In the genomic region with DNA sequence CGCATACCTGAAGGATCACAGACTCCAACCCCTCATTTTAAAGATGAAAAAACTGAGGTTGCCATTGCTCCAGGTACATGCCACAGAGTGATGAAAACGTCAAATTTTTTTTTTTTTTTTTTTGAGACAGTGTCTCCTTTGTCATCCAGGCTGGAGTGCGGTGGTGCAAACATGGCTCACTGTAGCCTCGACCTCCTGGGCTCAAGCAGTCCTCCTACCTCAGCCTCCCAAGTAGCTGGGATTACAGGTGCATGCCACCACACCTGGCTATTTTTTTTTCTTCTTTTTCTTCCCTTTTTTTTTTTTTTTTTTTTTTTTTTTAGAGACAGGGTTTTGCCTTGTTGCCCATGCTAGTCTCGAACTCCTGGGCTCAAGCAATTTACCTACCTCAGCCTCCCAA, we compare ENCODE assay signal across 10 cellular contexts. TPM values are rescaled to one million over a fixed set of nuclear protein-coding genes. Genes with fewer than 3 reads are reported as not detected.
DNase-seq lines count a peak whose midpoint lies in the region; ATAC-seq and TF ChIP-seq lines count a peak whose summit lies in the region.
"Not testable (repeated sequence)": the region's sequence is repeated elsewhere in the genome, so short reads cannot be mapped to it uniquely, and the experiment has no call there.
"Had no signal": no experiment of that assay in that cellular context is flagged by ENCODE, and none has a peak within 500 bp of the region (broad histone marks: within the 10 kb centered on the region; RNA-seq: fewer than 3 reads in every experiment).

No MANE protein-coding gene starts in this region.

- not testable (repeated sequence) for H3K9ac ChIP-seq in IMR-90 (ENCODE audit: low read depth, low read length); mesenchymal stem cell (ENCODE audit: low read length)

- H2AK5ac ChIP-seq in IMR-90 (ENCODE audit: low read depth, low read length); mesenchymal stem cell (ENCODE audit: low read length, severe bottlenecking): not testable (repeated sequence)

- H3K4ac ChIP-seq in IMR-90 (ENCODE audit: low read depth, low read length); mesenchymal stem cell (ENCODE audit: low read depth in 1 of 2, low read length in 2 of 2): not testable (repeated sequence)

- not testable (repeated sequence) for H3K56ac ChIP-seq in IMR-90 (ENCODE audit: extremely low read depth, insufficient read depth, low read length)

- dilution Hi-C loops in IMR-90 (cut with HindIII; ENCODE audit: low sequenced_read_pairs, unreplicated experiment), result not testable (repeated sequence)

- H3K4me1 ChIP-seq in ACC112 (ENCODE audit: control insufficient read depth, insufficient read depth, low read length, unreplicated experiment), result peaks cover 31% of the 10 kb centered on the region
- H3K4me1 ChIP-seq in IMR-90 (ENCODE audit: control insufficient read depth, insufficient read depth, low read length); osteoblast (ENCODE audit: insufficient read depth, low read length): not testable (repeated sequence)
- peaks cover 16% of the 10 kb centered on the region for H3K4me1 ChIP-seq in mesenchymal stem cell (ENCODE audit: control insufficient read depth, insufficient read depth, low read depth, low read length)
- peaks cover 39% of the 10 kb centered on the region for H3K4me1 ChIP-seq in psoas muscle

- TF ChIP-seq RAD21 in IMR-90 (IDR thresholded peaks at IDR 0.05; ENCODE audit: low read length), result not testable (repeated sequence)

- H3K18ac ChIP-seq in IMR-90 (ENCODE audit: low read depth, low read length); mesenchymal stem cell (ENCODE audit: low read depth in 1 of 2, low read length in 2 of 2): not testable (repeated sequence)

- H3K4me2 ChIP-seq in IMR-90 (ENCODE audit: low read depth, low read length); mesenchymal stem cell (ENCODE audit: low read length, poor library complexity, severe bottlenecking); osteoblast (ENCODE audit: insufficient read depth, low read length): not testable (repeated sequence)

- H3K27me3 Mint-ChIP-seq in chondrocyte (ENCODE audit: low read depth); type B pancreatic cell: not testable (repeated sequence)

- not testable (repeated sequence) for H2AFZ ChIP-seq in ACC112 (ENCODE audit: low read length, unreplicated experiment); IMR-90 (replicated peaks; ENCODE audit: low read length, poor library complexity); mesenchymal stem cell (ENCODE audit: low read depth, low read length); osteoblast (ENCODE audit: low read length)

- H3K4me3 ChIP-seq in ACC112 (ENCODE audit: low read depth, low read length); IMR-90 (ENCODE audit: insufficient read depth, low read depth, low read length); mesenchymal stem cell (ENCODE audit: insufficient read depth in 1 of 2, low read depth in 1 of 2, low read length in 2 of 2); osteoblast (ENCODE audit: insufficient read depth, low read length); psoas muscle: not testable (repeated sequence)

- not testable (repeated sequence) for H2BK15ac ChIP-seq in IMR-90 (ENCODE audit: low read depth, low read length); mesenchymal stem cell (ENCODE audit: low read depth, poor library complexity, severe bottlenecking)

- H3K36me3 Mint-ChIP-seq in chondrocyte (ENCODE audit: low read depth), result not testable (repeated sequence)
- peaks cover 14% of the 10 kb centered on the region for H3K36me3 Mint-ChIP-seq in type B pancreatic cell

- in situ Hi-C loops in IMR-90 (cut with MboI; ENCODE audit: low sequenced_read_pairs), result not testable (repeated sequence)

- not testable (repeated sequence) for H3K9me3 ChIP-seq in IMR-90 (ENCODE audit: control insufficient read depth, insufficient read depth, low read length); mesenchymal stem cell (ENCODE audit: control insufficient read depth, low read length); osteoblast (ENCODE audit: low read depth, low read length); psoas muscle

- H4K8ac ChIP-seq in IMR-90 (ENCODE audit: low read depth in 2 of 2, low read length in 2 of 2); mesenchymal stem cell (ENCODE audit: low read length): not testable (repeated sequence)

- H3K27ac ChIP-seq in ACC112 (ENCODE audit: low read depth, low read length) (peak overlapping the region; percentile 35; the same call in 1 of the 2 replicates), mesenchymal stem cell (ENCODE audit: low read length, poor library complexity, severe bottlenecking) (peak overlapping the region; percentile 53), osteoblast (ENCODE audit: low read depth, low read length) (peak overlapping the region; percentile 9), psoas muscle (peak overlapping the region; percentile 86)
- H3K27ac ChIP-seq in IMR-90 (ENCODE audit: insufficient read depth, low read length), result not testable (repeated sequence)

- H4K20me1 ChIP-seq in IMR-90 (ENCODE audit: insufficient read depth, low read length), result peaks cover 91% of the 10 kb centered on the region
- peaks cover 46% of the 10 kb centered on the region for H4K20me1 ChIP-seq in osteoblast (ENCODE audit: insufficient read depth, low read length)

- TF ChIP-seq CTCF in IMR-90 (conservative IDR thresholded peaks at IDR 0.05; ENCODE audit: low read depth, low read length); chondrocyte (IDR thresholded peaks at IDR 0.05); osteoblast (IDR thresholded peaks at IDR 0.05; ENCODE audit: extremely low read depth, low read depth, low read length); psoas muscle (IDR thresholded peaks at IDR 0.05); type B pancreatic cell (conservative IDR thresholded peaks at IDR 0.05): not testable (repeated sequence)

- not testable (repeated sequence) for BruUV-seq in IMR-90 (replicated peaks; lab: Mats Ljungman, UMichigan)

- H3K27me3 ChIP-seq in ACC112 (ENCODE audit: insufficient read depth, low read length); IMR-90 (ENCODE audit: control insufficient read depth, insufficient read depth, low read length); mesenchymal stem cell (ENCODE audit: control insufficient read depth in 1 of 2, insufficient read depth in 1 of 2, low read length in 2 of 2); osteoblast (ENCODE audit: insufficient read depth, low read length); psoas muscle (ENCODE audit: insufficient read depth in 3 of 3, low read length in 2 of 3): not testable (repeated sequence)

- not testable (repeated sequence) for H3K36me3 ChIP-seq in ACC112 (ENCODE audit: insufficient read depth, low read length); osteoblast (ENCODE audit: insufficient read depth, low read length)
- H3K36me3 ChIP-seq in IMR-90 (ENCODE audit: control insufficient read depth, insufficient read depth, low read length) (peaks cover 13% of the 10 kb centered on the region), mesenchymal stem cell (ENCODE audit: control insufficient read depth in 1 of 2, insufficient read depth in 2 of 2, low read depth in 1 of 2, low read length in 2 of 2) (peaks cover 12 to 49% of the 10 kb centered on the region in 2 experiments), psoas muscle (ENCODE audit: insufficient read depth in 1 of 2, low read depth in 1 of 2) (peaks cover 0 to 26% of the 10 kb centered on the region in 2 donors)

- not testable (repeated sequence) for H3K14ac ChIP-seq in IMR-90 (replicated peaks; ENCODE audit: low read depth, low read length); mesenchymal stem cell (ENCODE audit: low read length in 2 of 2)

- H2BK120ac ChIP-seq in IMR-90 (ENCODE audit: low read depth, low read length); mesenchymal stem cell (ENCODE audit: low read depth, low read length): not testable (repeated sequence)

- TF ChIP-seq POLR2A in IMR-90 (IDR thresholded peaks at IDR 0.05; ENCODE audit: low read depth, low read length), result not testable (repeated sequence)

- peak overlapping the region; percentile 73 for H3K27ac Mint-ChIP-seq in chondrocyte (ENCODE audit: unreplicated experiment)
- peak overlapping the region; percentile 46 for H3K27ac Mint-ChIP-seq in type B pancreatic cell

- peaks cover 5 to 56% of the 10 kb centered on the region in 2 experiments; a peak in 3 of 4 replicates for H3K79me1 ChIP-seq in IMR-90 (ENCODE audit: low read depth in 1 of 2, low read length in 2 of 2)
- peaks cover 13% of the 10 kb centered on the region for H3K79me1 ChIP-seq in mesenchymal stem cell (replicated peaks; ENCODE audit: low read length, poor library complexity, severe bottlenecking)

- H3K4me3 Mint-ChIP-seq in chondrocyte (ENCODE audit: unreplicated experiment); type B pancreatic cell: not testable (repeated sequence)

- peak overlapping the region; percentile 39 for H2BK5ac ChIP-seq in IMR-90 (ENCODE audit: low read depth, low read length, poor library complexity, severe bottlenecking)
- H2BK5ac ChIP-seq in mesenchymal stem cell (ENCODE audit: low read depth, low read length, poor library complexity, severe bottlenecking), result not testable (repeated sequence)

- not testable (repeated sequence) for H4K91ac ChIP-seq in IMR-90 (ENCODE audit: insufficient read depth, low read depth, low read length); mesenchymal stem cell (ENCODE audit: low read length)

- not testable (repeated sequence) for DNase-seq in IMR-90; chondrocyte (ENCODE audit: low spot score); mesenchymal stem cell; osteoblast (ENCODE audit: insufficient read length, low spot score, missing footprints); psoas muscle; type B pancreatic cell (ENCODE audit: extremely low spot score, unreplicated experiment)

- POLR2A ChIA-PET in IMR-90 (lab: Charles Lee; ENCODE audit: unreplicated experiment), result not testable (repeated sequence)

- peaks cover 23% of the 10 kb centered on the region for H3K9me1 ChIP-seq in IMR-90 (ENCODE audit: insufficient read depth, low read length)

- peaks cover 36% of the 10 kb centered on the region for H3K4me1 Mint-ChIP-seq in chondrocyte (ENCODE audit: low read depth)
- H3K4me1 Mint-ChIP-seq in type B pancreatic cell (ENCODE audit: unreplicated experiment), result not testable (repeated sequence)

- CTCF ChIA-PET in IMR-90 (lab: Yijun Ruan, JAX), result interaction anchor here (0.6 kb wide), 1 partner anchor 1435 kb away, joined by 3 read pairs; no protein-coding TSS in a partner anchor

- H3K79me2 ChIP-seq in ACC112 (ENCODE audit: control insufficient read depth, insufficient read depth, low read length, unreplicated experiment) (peaks cover 86% of the 10 kb centered on the region), osteoblast (ENCODE audit: insufficient read depth, low read length) (peaks cover 95% of the 10 kb centered on the region)

- not testable (repeated sequence) for H4K5ac ChIP-seq in IMR-90 (ENCODE audit: low read depth, low read length)

- not testable (repeated sequence) for H2AK9ac ChIP-seq in IMR-90 (replicated peaks; ENCODE audit: low read depth, low read length, poor library complexity)

- not testable (repeated sequence) for H3K9me3 Mint-ChIP-seq in chondrocyte (ENCODE audit: low read depth); type B pancreatic cell

- intact Hi-C loops in IMR-90 (cut with micrococcal nuclease); psoas muscle (cut with DNase I): not testable (repeated sequence)

- not testable (repeated sequence) for H2BK12ac ChIP-seq in mesenchymal stem cell (ENCODE audit: low read length in 2 of 2)

- not testable (repeated sequence) for ATAC-seq in IMR-90 (ENCODE audit: low read depth)
- peak in 2 of 4 donors; percentile 1 to 2 for ATAC-seq in psoas muscle

- not testable (repeated sequence) for H2BK20ac ChIP-seq in IMR-90 (ENCODE audit: low read depth, low read length)

- not testable (repeated sequence) for H3K23ac ChIP-seq in IMR-90 (ENCODE audit: low read depth, low read length); mesenchymal stem cell (ENCODE audit: low read length in 2 of 2)

- 80% methylated on average over 1 of the region's 5 CpGs; no CpG with 5 or more reads in 1 of the 2 experiments for WGBS in IMR-90 (ENCODE audit: extremely low coverage in 2 of 2, insufficient read length in 1 of 2), 2 experiments
- 82% methylated on average over 4 of the region's 5 CpGs for WGBS in mesenchymal stem cell
- 79 to 83% (median 79%) methylated on average over 5 of the region's 5 CpGs for WGBS in psoas muscle, 3 donors

RNA-seq across cellular contexts. Expression of a gene that starts 13.5 kb away (rescaled TPM):
- total RNA-seq in IMR-90 (2012; rRNA removed) (55.9 and 71.1 TPM in 2 replicates), chondrocyte (43.6 to 59.8 TPM (median 54.0 TPM) in 3 replicates), osteoblast (67.3 and 76.3 TPM in 2 replicates), psoas muscle (10 to 100 TPM; 15.2 to 59.4 (median 32.6) TPM), type B pancreatic cell (ENCODE audit: low replicate concordance) (26.4 and 35.5 TPM in 2 replicates)
- polyA plus RNA-seq in IMR-90 (2012; rRNA removed) (45.3 and 45.5 TPM in 2 replicates), psoas muscle (10 to 100 TPM; 17.4 to 25.6 (median 25.2) TPM)
- 34.1 and 68.2 TPM in 2 replicates for polyA plus RNA-seq in IMR-90 (2012; cell fraction: cytosol; rRNA removed)
- 13.4 and 55.4 TPM in 2 replicates for polyA plus RNA-seq in IMR-90 (2012; cell fraction: nucleus; rRNA removed; ENCODE audit: low replicate concordance)
- 84.0 TPM for polyA plus RNA-seq in mesenchymal stem cell (2013, experiment 1 of 2)
- 85.5 TPM for polyA plus RNA-seq in mesenchymal stem cell (2013, experiment 2 of 2)

RNA-seq across cellular contexts. Expression of a gene that starts 32.5 kb away (rescaled TPM):
- total RNA-seq in IMR-90 (2012; rRNA removed), result 0.90 and 1.9 TPM in 2 replicates
- 0.62 and 0.89 TPM in 2 replicates for polyA plus RNA-seq in IMR-90 (2012; rRNA removed)
- 0.26 and 0.85 TPM in 2 replicates for polyA plus RNA-seq in IMR-90 (2012; cell fraction: cytosol; rRNA removed)
- 0.32 and 0.77 TPM in 2 replicates for polyA plus RNA-seq in IMR-90 (2012; cell fraction: nucleus; rRNA removed; ENCODE audit: low replicate concordance)
- 1.3 to 3.1 TPM (median 3.0 TPM) in 3 replicates for total RNA-seq in chondrocyte
- polyA plus RNA-seq in mesenchymal stem cell (2013, experiment 1 of 2), result 0.21 TPM
- 0.30 TPM for polyA plus RNA-seq in mesenchymal stem cell (2013, experiment 2 of 2)
- total RNA-seq in osteoblast, result 0.72 and 1.2 TPM in 2 replicates
- total RNA-seq in psoas muscle, result under 1 TPM in 3 of 4 donors, not detected in 1; 0.29 to 0.56 (median 0.30) TPM
- under 1 TPM in 2 of 3 donors, not detected in 1; 0.07 to 0.08 TPM for polyA plus RNA-seq in psoas muscle
- 9.5 and 30.5 TPM in 2 replicates for total RNA-seq in type B pancreatic cell (ENCODE audit: low replicate concordance)
- total RNA-seq: CD4-positive, alpha-beta T cell had no signal
- polyA plus RNA-seq: CD14-positive monocyte; CD8-positive, alpha-beta memory T cell had no signal
